In the genomic region with DNA sequence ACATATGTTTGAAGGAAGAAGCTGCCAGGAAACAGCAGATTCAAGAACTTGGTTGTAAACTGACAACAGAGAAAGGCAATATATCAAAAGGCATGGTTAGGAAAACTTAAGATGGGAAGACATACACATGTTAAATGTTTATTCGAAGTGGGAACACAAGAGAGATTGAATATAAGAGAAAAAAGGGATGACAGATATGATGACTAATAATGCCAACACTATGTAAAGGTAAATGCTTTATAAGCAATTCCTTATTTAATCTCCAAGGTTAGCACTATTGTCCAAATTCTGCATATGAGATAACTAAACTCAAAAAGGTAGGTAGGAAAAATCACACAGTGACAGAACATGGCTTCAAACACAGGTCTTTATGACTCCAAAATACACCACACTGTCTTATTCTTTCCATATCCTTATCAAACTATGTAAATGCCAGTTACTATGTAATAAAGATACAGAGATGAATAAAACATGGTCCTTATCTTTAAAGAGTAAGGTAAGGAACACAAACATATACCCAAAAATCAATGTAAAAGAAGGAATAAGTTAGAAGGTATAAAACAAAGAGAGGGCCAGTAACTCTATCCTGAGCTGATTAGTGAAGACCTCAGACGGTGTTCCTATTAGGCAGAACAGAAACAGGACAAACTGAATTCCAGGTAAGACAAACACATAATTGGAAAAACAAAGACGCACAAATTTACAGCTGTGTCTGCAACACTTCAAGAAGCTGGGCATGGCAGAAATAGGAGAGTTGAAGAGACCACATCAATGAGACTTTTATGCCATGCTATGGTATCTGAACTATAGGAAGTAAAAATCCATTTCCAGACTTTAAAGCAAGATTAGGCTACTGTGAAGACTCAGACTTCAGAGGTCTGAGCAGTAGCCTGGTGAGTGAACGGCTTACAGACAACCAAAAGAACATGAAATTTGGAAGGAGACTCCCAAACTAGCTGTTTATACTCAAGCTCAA, we compare ENCODE assay signal across 1 cellular context.
TF ChIP-seq lines count a peak whose summit lies in the region.

No MANE protein-coding gene starts in this region.

TF ChIP-seq in GM23338, 12 proteins besides CTCF, POLR2A, EP300 and RAD21 (continued from another document):
- TF ChIP-seq, protein P1, sequence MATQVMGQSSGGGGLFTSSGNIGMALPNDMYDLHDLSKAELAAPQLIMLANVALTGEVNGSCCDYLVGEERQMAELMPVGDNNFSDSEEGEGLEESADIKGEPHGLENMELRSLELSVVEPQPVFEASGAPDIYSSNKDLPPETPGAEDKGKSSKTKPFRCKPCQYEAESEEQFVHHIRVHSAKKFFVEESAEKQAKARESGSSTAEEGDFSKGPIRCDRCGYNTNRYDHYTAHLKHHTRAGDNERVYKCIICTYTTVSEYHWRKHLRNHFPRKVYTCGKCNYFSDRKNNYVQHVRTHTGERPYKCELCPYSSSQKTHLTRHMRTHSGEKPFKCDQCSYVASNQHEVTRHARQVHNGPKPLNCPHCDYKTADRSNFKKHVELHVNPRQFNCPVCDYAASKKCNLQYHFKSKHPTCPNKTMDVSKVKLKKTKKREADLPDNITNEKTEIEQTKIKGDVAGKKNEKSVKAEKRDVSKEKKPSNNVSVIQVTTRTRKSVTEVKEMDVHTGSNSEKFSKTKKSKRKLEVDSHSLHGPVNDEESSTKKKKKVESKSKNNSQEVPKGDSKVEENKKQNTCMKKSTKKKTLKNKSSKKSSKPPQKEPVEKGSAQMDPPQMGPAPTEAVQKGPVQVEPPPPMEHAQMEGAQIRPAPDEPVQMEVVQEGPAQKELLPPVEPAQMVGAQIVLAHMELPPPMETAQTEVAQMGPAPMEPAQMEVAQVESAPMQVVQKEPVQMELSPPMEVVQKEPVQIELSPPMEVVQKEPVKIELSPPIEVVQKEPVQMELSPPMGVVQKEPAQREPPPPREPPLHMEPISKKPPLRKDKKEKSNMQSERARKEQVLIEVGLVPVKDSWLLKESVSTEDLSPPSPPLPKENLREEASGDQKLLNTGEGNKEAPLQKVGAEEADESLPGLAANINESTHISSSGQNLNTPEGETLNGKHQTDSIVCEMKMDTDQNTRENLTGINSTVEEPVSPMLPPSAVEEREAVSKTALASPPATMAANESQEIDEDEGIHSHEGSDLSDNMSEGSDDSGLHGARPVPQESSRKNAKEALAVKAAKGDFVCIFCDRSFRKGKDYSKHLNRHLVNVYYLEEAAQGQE (IDR thresholded peaks at IDR 0.05; ENCODE audit: unreplicated experiment), result no peak
- no peak for TF ChIP-seq EZH2 (IDR thresholded peaks at IDR 0.05; ENCODE audit: low read depth, unreplicated experiment)
